ENCODE assay signal across 17 cellular contexts in genomic region chr1:6034750-6035096, GRCh38. TPM values are rescaled to one million over a fixed set of nuclear protein-coding genes. Genes with fewer than 3 reads are reported as not detected.
DNase-seq lines count a peak whose midpoint lies in the region; FAIRE-seq and TF ChIP-seq lines count a peak whose summit lies in the region.
"Had no signal": no experiment of that assay in that cellular context is flagged by ENCODE, and none has a peak within 500 bp of the region (broad histone marks: within the 10 kb centered on the region; RNA-seq: fewer than 3 reads in every experiment).

No MANE protein-coding gene starts in this region.

- H3K4me1 ChIP-seq in astrocyte (ENCODE audit: insufficient read depth, low read length): peaks cover 8% of the 10 kb centered on the region
- peaks cover 45 to 64% of the 10 kb centered on the region in 2 experiments for H3K4me1 ChIP-seq in neutrophil (ENCODE audit: control insufficient read depth in 1 of 2, insufficient read depth in 1 of 2, low read depth in 1 of 2, low read length in 1 of 2)
- H3K4me1 ChIP-seq in small intestine (ENCODE audit: control insufficient read depth in 2 of 2, insufficient read depth in 1 of 2, low read depth in 1 of 2, low read length in 1 of 2): no peaks in the 10 kb centered on the region

- H3K27ac ChIP-seq in astrocyte (ENCODE audit: low read depth, low read length) (no peak overlapping the region), neutrophil (peak overlapping the region; percentile 68), small intestine (ENCODE audit: low read depth in 1 of 2, low read length in 1 of 2) (no peak overlapping the region)
- H3K27ac ChIP-seq: GM23248 had no signal

- H2AFZ ChIP-seq in astrocyte (ENCODE audit: low read depth, low read length): no peak overlapping the region
- H2AFZ ChIP-seq: GM23248 had no signal

- H4K20me1 ChIP-seq in astrocyte (ENCODE audit: insufficient read depth, low read length): peaks cover 7% of the 10 kb centered on the region

- no peaks in the 10 kb centered on the region for H3K79me2 ChIP-seq in astrocyte (ENCODE audit: insufficient read depth, low read length)

- no peaks in the 10 kb centered on the region for H3K9me3 Mint-ChIP-seq in activated CD4-positive, alpha-beta T cell treated with anti-CD3 and anti-CD28 coated beads, Interleukin-2, amount 10 ng/mL, durations not matched to agents 7 days and 5 days
- H3K9me3 Mint-ChIP-seq in astrocyte (ENCODE audit: unreplicated experiment): no peaks in the 10 kb centered on the region
- H3K9me3 Mint-ChIP-seq: stimulated activated naive B cell treated with anti-CD40 and anti-IgM and Interleukin-4, amounts not matched to agents 10 μg/mL and 1 μg/mL and 100 μg/mL, for 72 hours; type B pancreatic cell had no signal

- H3K4me3 ChIP-seq in astrocyte (ENCODE audit: insufficient read depth, low read depth, low read length): no peak overlapping the region
- H3K4me3 ChIP-seq in neutrophil (ENCODE audit: low read depth in 1 of 2, low read length in 1 of 2): no peak overlapping the region
- H3K4me3 ChIP-seq in small intestine (ENCODE audit: low read depth in 1 of 2, low read length in 2 of 2): no peak overlapping the region
- H3K4me3 ChIP-seq: GM12878, GM23248 had no signal

- H3K27me3 ChIP-seq in astrocyte (ENCODE audit: insufficient read depth, low read length) (peaks cover 26% of the 10 kb centered on the region), neutrophil (no peaks in the 10 kb centered on the region), small intestine (ENCODE audit: control insufficient read depth in 2 of 2, insufficient read depth in 2 of 2, low read length in 2 of 2) (no peaks in the 10 kb centered on the region)

- POLR2A ChIA-PET in activated CD4-positive, alpha-beta T cell treated with anti-CD3 and anti-CD28 coated beads, Interleukin-2, amount 10 ng/mL, durations not matched to agents 7 days and 5 days (lab: Charles Lee): interaction anchor here (0.6 kb wide), 1 partner anchor 205 kb away, joined by 4 read pairs; no protein-coding TSS in a partner anchor

- H3K36me3 ChIP-seq in astrocyte (ENCODE audit: insufficient read depth, low read length): no peaks in the 10 kb centered on the region
- H3K36me3 ChIP-seq in neutrophil: peaks cover 34% of the 10 kb centered on the region
- H3K36me3 ChIP-seq in small intestine (ENCODE audit: control insufficient read depth in 2 of 2, insufficient read depth in 2 of 2, low read length in 2 of 2): no peaks in the 10 kb centered on the region

- no peak for FAIRE-seq in astrocyte (lab: Jason Lieb, UNC)
- FAIRE-seq in small intestine (lab: Jason Lieb, UNC): no peak
- no peak for FAIRE-seq in urothelium cell line (lab: Jason Lieb, UNC)
- FAIRE-seq: bronchial epithelial cell, GM12878 had no signal

- no peak overlapping the region for H3K4me2 ChIP-seq in astrocyte (ENCODE audit: low read length)

- TF ChIP-seq CTCF in LNCAP (IDR thresholded peaks at IDR 0.05) (0 out of 2 replicates have a peak, but pooled peaks have one; percentile 13), astrocyte (IDR thresholded peaks at IDR 0.05; ENCODE audit: insufficient read depth, low read depth, low read length) (no peak), neutrophil (IDR thresholded peaks at IDR 0.05) (no peak)

- peaks cover 72% of the 10 kb centered on the region for H3K4me1 Mint-ChIP-seq in activated CD4-positive, alpha-beta T cell treated with anti-CD3 and anti-CD28 coated beads, Interleukin-2, amount 10 ng/mL, durations not matched to agents 7 days and 5 days
- peaks cover 2% of the 10 kb centered on the region for H3K4me1 Mint-ChIP-seq in astrocyte (ENCODE audit: low read depth, unreplicated experiment)

- peak overlapping the region; percentile 83 for H3K27ac Mint-ChIP-seq in activated CD4-positive, alpha-beta T cell treated with anti-CD3 and anti-CD28 coated beads, Interleukin-2, amount 10 ng/mL, durations not matched to agents 7 days and 5 days
- H3K27ac Mint-ChIP-seq in astrocyte (ENCODE audit: unreplicated experiment): peak overlapping the region; percentile 41
- H3K27ac Mint-ChIP-seq: type B pancreatic cell had no signal

- H3K27me3 Mint-ChIP-seq in activated CD4-positive, alpha-beta T cell treated with anti-CD3 and anti-CD28 coated beads, Interleukin-2, amount 10 ng/mL, durations not matched to agents 7 days and 5 days: no peaks in the 10 kb centered on the region
- H3K27me3 Mint-ChIP-seq in astrocyte (ENCODE audit: low read depth, unreplicated experiment): peaks cover 50% of the 10 kb centered on the region
- H3K27me3 Mint-ChIP-seq: stimulated activated naive B cell treated with anti-CD40 and anti-IgM and Interleukin-4, amounts not matched to agents 10 μg/mL and 1 μg/mL and 100 μg/mL, for 72 hours had no signal

- CTCF ChIA-PET in activated CD4-positive, alpha-beta T cell treated with anti-CD3 and anti-CD28 coated beads, Interleukin-2, amount 10 ng/mL, durations not matched to agents 7 days and 5 days (lab: Charles Lee): interaction anchor here (0.6 to 1.4 kb wide), 5 partner anchors 9 to 42 kb away, joined by 3 to 5 read pairs (median 3); no protein-coding TSS in a partner anchor

- no peak overlapping the region for H3K4me3 Mint-ChIP-seq in activated CD4-positive, alpha-beta T cell treated with anti-CD3 and anti-CD28 coated beads, Interleukin-2, amount 10 ng/mL, durations not matched to agents 7 days and 5 days
- no peak overlapping the region for H3K4me3 Mint-ChIP-seq in astrocyte (ENCODE audit: unreplicated experiment)
- H3K4me3 Mint-ChIP-seq: type B pancreatic cell had no signal

- no peak overlapping the region for H3K9ac ChIP-seq in astrocyte (ENCODE audit: low read length)
- H3K9ac ChIP-seq: GM23248 had no signal

- no peak for DNase-seq in activated CD4-positive, alpha-beta T cell treated with anti-CD3 and anti-CD28 coated beads, Interleukin-2, amount 10 ng/mL, durations not matched to agents 7 days and 5 days
- DNase-seq in activated CD4-positive, alpha-beta T cell treated with anti-CD3 and anti-CD28 coated beads for 1 hour: no peak
- DNase-seq in astrocyte (ENCODE audit: low read depth) (no peak), small intestine (no peak), epidermal melanocyte (ENCODE audit: insufficient read length, low spot score) (no peak), urothelium cell line (ENCODE audit: low spot score) (no peak)
- DNase-seq: hippocampal formation; NCI-H1048; NCI-H2171; NK-92 treated with Interleukin-12 subunit alpha and Interleukin-12 subunit beta, amount 100 ng/mL, for 24 hours had no signal

- WGBS in small intestine, 3 donors: 70 to 76% (median 73%) methylated on average over 10 of the region's 10 CpGs

- H3K36me3 Mint-ChIP-seq in activated CD4-positive, alpha-beta T cell treated with anti-CD3 and anti-CD28 coated beads, Interleukin-2, amount 10 ng/mL, durations not matched to agents 7 days and 5 days (ENCODE audit: low read depth): peaks cover 36% of the 10 kb centered on the region
- no peaks in the 10 kb centered on the region for H3K36me3 Mint-ChIP-seq in astrocyte (ENCODE audit: low read depth, unreplicated experiment)
- H3K36me3 Mint-ChIP-seq: type B pancreatic cell had no signal

- H3K9me3 ChIP-seq in astrocyte (ENCODE audit: insufficient read depth, low read depth, low read length) (no peaks in the 10 kb centered on the region), neutrophil (no peaks in the 10 kb centered on the region), small intestine (ENCODE audit: control insufficient read depth, low read depth) (no peaks in the 10 kb centered on the region)

RNA-seq across cellular contexts. Expression of gene KCNAB2, which starts 11.0 kb away (rescaled TPM):
- total RNA-seq in activated CD4-positive, alpha-beta T cell treated with anti-CD3 and anti-CD28 coated beads, Interleukin-2, amount 10 ng/mL, durations not matched to agents 7 days and 5 days: 100 to 1,000 TPM; 258 to 294 TPM
- 3.1 and 4.4 TPM in 2 replicates for total RNA-seq in astrocyte
- polyA plus RNA-seq in small intestine: 1 to 10 TPM; 1.1 to 5.8 (median 4.9) TPM

RNA-seq across cellular contexts. Expression of gene NPHP4, which starts 42.5 kb away (rescaled TPM):
- total RNA-seq in activated CD4-positive, alpha-beta T cell treated with anti-CD3 and anti-CD28 coated beads, Interleukin-2, amount 10 ng/mL, durations not matched to agents 7 days and 5 days: 10 to 100 TPM; 14.6 to 16.1 TPM
- 8.4 and 9.3 TPM in 2 replicates for total RNA-seq in astrocyte
- polyA plus RNA-seq in small intestine: 1 to 10 TPM; 1.4 to 4.0 (median 1.6) TPM

Comparison
In these comparisons a context has a peak if more than half of its experiments do, and no peak if none do; other contexts are left out.
1. RNA of gene KCNAB2, which starts 11.0 kb away (total RNA-seq): 258 to 294 TPM in activated CD4-positive, alpha-beta T cell treated with anti-CD3 and anti-CD28 coated beads, Interleukin-2, amount 10 ng/mL, durations not matched to agents 7 days and 5 days; 3.1 to 4.4 TPM in astrocyte; every median in the first group is over 10 times any median in the second.